In genomic region chr1:26363549-26364448, GRCh38 we compare ENCODE assay signal across 8 cellular contexts. TPM values are rescaled to one million over a fixed set of nuclear protein-coding genes. Genes with fewer than 3 reads are reported as not detected.
DNase-seq lines count a peak whose midpoint lies in the region; ATAC-seq, FAIRE-seq and TF ChIP-seq lines count a peak whose summit lies in the region.

No MANE protein-coding gene starts in this region.

- no peak overlapping the region for H2AFZ ChIP-seq in H9 (ENCODE audit: low read length)
- H2AFZ ChIP-seq in H1 (ENCODE audit: low read length), result peak overlapping the region; percentile 27

- POLR2A ChIA-PET in BJ (lab: Charles Lee), result no interaction called here
- POLR2A ChIA-PET in H1 (lab: Charles Lee; ENCODE audit: partially characterized antibody), result interaction anchor here (0.9 to 4.4 kb wide), 8 partner anchors 9 to 85 kb away, joined by 3 to 36 read pairs (median 5); partner anchors contain the start of genes CRYBG2, LIN28A and SH3BGRL3

- ATAC-seq in HG03097 (IDR thresholded peaks at IDR 0.05; ENCODE audit: low FRiP score, unreplicated experiment), result no peak

- H3K23ac ChIP-seq in H9 (ENCODE audit: insufficient read length, low read depth, low read length), result no peak overlapping the region
- no peak overlapping the region for H3K23ac ChIP-seq in H1 (ENCODE audit: insufficient read length)

- H3K27me3 ChIP-seq in BJ (ENCODE audit: control insufficient read depth, insufficient read depth, low read length), result peaks cover 24% of the 10 kb centered on the region
- no peaks in the 10 kb centered on the region; the same call in 1 of the 2 replicates for H3K27me3 ChIP-seq in H9 (ENCODE audit: insufficient read depth, low read length)
- peaks cover 0 to 17% (median 11%) of the 10 kb centered on the region in 4 experiments; a peak in 4 of 7 replicates for H3K27me3 ChIP-seq in H1 (replicated peaks in 1 of 4; ENCODE audit: control insufficient read depth in 3 of 4, extremely low read depth in 1 of 4, insufficient read depth in 3 of 4, low read length in 3 of 4)

- H3K9me3 Mint-ChIP-seq in H9, result no peaks in the 10 kb centered on the region; a peak in 1 of 5 replicates

- no peak overlapping the region for H2BK20ac ChIP-seq in H9 (ENCODE audit: low read depth, low read length, poor library complexity, severe bottlenecking)
- no peak overlapping the region for H2BK20ac ChIP-seq in H1 (ENCODE audit: low read length)

- H4K5ac ChIP-seq in H9 (ENCODE audit: insufficient read length, low read depth, low read length) (no peak overlapping the region), H1 (ENCODE audit: insufficient read length, low read depth, low read length) (no peak overlapping the region)

- no peak overlapping the region for H3K27ac Mint-ChIP-seq in H9

- H2BK12ac ChIP-seq in H9 (ENCODE audit: insufficient read length, low read depth, low read length), result no peak overlapping the region
- no peak overlapping the region for H2BK12ac ChIP-seq in H1 (ENCODE audit: low read depth, low read length)

- peak; percentile 85 for FAIRE-seq in H1 (lab: Jason Lieb, UNC)

- no peaks in the 10 kb centered on the region for H3K36me3 ChIP-seq in BJ (ENCODE audit: control insufficient read depth, insufficient read depth, low read length)
- H3K36me3 ChIP-seq in H1 (ENCODE audit: control insufficient read depth in 2 of 4, insufficient read depth in 4 of 4, low read length in 3 of 4), result no peaks in the 10 kb centered on the region

- H3K4ac ChIP-seq in H9 (ENCODE audit: low read depth, low read length) (no peak overlapping the region), H1 (replicated peaks; ENCODE audit: insufficient read length, low read depth, low read length) (no peak overlapping the region)

- DNase-seq in BJ (ENCODE audit: low read depth) (no peak), H9 (peak; percentile 87), NOMO-1 (lab: John Stamatoyannopoulos, UW; ENCODE audit: unreplicated experiment in 2 of 2) (peak; percentile 81 to 85), H1 (ENCODE audit: low read depth in 1 of 2, low spot score in 2 of 2) (peak; percentile 50 to 97), mesenteric fat pad (ENCODE audit: low spot score) (peak; percentile 94)
- DNase-seq in activated CD8-positive, alpha-beta memory T cell treated with anti-CD3 and anti-CD28 coated beads for 24 hours, result peak; percentile 94
- DNase-seq in stimulated activated CD8-positive, alpha-beta memory T cell treated with anti-CD3 and anti-CD28 coated beads, Interleukin-4, amount 100 ng/mL, for 4 hours (ENCODE audit: low read depth in 2 of 2, low spot score in 1 of 2), result peak; percentile 66 to 72

- H3K4me3 Mint-ChIP-seq in H9, result peak overlapping the region in 1 of 2 experiments; percentile 22; a peak in 2 of 5 replicates

- TF ChIP-seq POLR2A in H1 (IDR thresholded peaks at IDR 0.05; ENCODE audit: control extremely low read depth in 1 of 2, low read depth in 2 of 2, low read length in 2 of 2), result no peak

- H3K56ac ChIP-seq in H9 (ENCODE audit: insufficient read length, low read depth, low read length), result no peak overlapping the region
- no peak overlapping the region for H3K56ac ChIP-seq in H1 (replicated peaks; ENCODE audit: insufficient read length, low read depth, low read length)

- H4K8ac ChIP-seq in H9 (replicated peaks; ENCODE audit: insufficient read length, low read depth, low read length) (no peak overlapping the region), H1 (ENCODE audit: extremely low read depth, insufficient read depth, low read length) (no peak overlapping the region)

- H3K23me2 ChIP-seq in H9 (ENCODE audit: insufficient read length, low read depth, low read length, poor library complexity, severe bottlenecking), result peaks cover 4% of the 10 kb centered on the region
- peaks cover 8% of the 10 kb centered on the region; the same call in 1 of the 2 replicates for H3K23me2 ChIP-seq in H1 (ENCODE audit: low read depth, low read length)

- H3K79me1 ChIP-seq in H9 (ENCODE audit: insufficient read depth, low read depth, low read length, poor library complexity, severe bottlenecking) (no peaks in the 10 kb centered on the region), H1 (ENCODE audit: low read depth, low read length) (no peaks in the 10 kb centered on the region)

- peaks cover 61% of the 10 kb centered on the region for H3K27me3 Mint-ChIP-seq in H9 (ENCODE audit: low read depth)

- H3K36me3 Mint-ChIP-seq in H9 (ENCODE audit: insufficient read depth in 1 of 3, low read depth in 3 of 3), result no peaks in the 10 kb centered on the region

- H3K4me1 ChIP-seq in H9 (ENCODE audit: insufficient read depth, low read length) (peaks cover 3% of the 10 kb centered on the region; the same call in 1 of the 2 replicates), H1 (replicated peaks in 1 of 4; ENCODE audit: control insufficient read depth in 3 of 4, insufficient read depth in 4 of 4, low read length in 3 of 4) (peaks cover 4 to 14% (median 10%) of the 10 kb centered on the region in 4 experiments)

- H3K9me3 ChIP-seq in H9 (ENCODE audit: control insufficient read depth, low read depth, low read length), result no peaks in the 10 kb centered on the region
- no peaks in the 10 kb centered on the region for H3K9me3 ChIP-seq in H1 (ENCODE audit: insufficient read depth in 2 of 2, low read depth in 1 of 2, low read length in 1 of 2)

- no CpG with 5 or more reads among the region's 26 CpGs for WGBS in H9 (ENCODE audit: extremely low coverage, insufficient read length, low lambda C conversion rate)
- WGBS in H1 (ENCODE audit: extremely low coverage in 1 of 2, insufficient coverage in 1 of 2, insufficient read length in 1 of 2, insufficient replicate concordance in 2 of 2, low coverage in 1 of 2, low lambda C conversion rate in 2 of 2, missing lambda C conversion rate in 1 of 2), 2 experiments, result 47% methylated on average over 26 of the region's 26 CpGs; no CpG with 5 or more reads in 1 of the 2 experiments

- no peaks in the 10 kb centered on the region for H3K79me2 ChIP-seq in H9 (ENCODE audit: insufficient read depth, low read length)
- no peaks in the 10 kb centered on the region for H3K79me2 ChIP-seq in H1 (ENCODE audit: control insufficient read depth in 1 of 2, insufficient read depth in 2 of 2, low read length in 2 of 2)

- peaks cover 31 to 36% of the 10 kb centered on the region in 2 experiments for H3K4me1 Mint-ChIP-seq in H9

- H2BK120ac ChIP-seq in H9 (ENCODE audit: low read depth, low read length, poor library complexity, severe bottlenecking), result no peak overlapping the region
- no peak overlapping the region for H2BK120ac ChIP-seq in H1 (replicated peaks; ENCODE audit: low read depth, low read length)

- H3K9ac ChIP-seq in H9 (ENCODE audit: extremely low read depth, insufficient read length, low read length) (no peak overlapping the region), H1 (replicated peaks in 1 of 4; ENCODE audit: extremely low read depth in 1 of 4, low read depth in 3 of 4, low read length in 3 of 4) (no peak overlapping the region)

- no peak overlapping the region for H2BK15ac ChIP-seq in H9 (ENCODE audit: low read depth, low read length)
- H2BK15ac ChIP-seq in H1 (ENCODE audit: low read length), result no peak overlapping the region

- H2BK5ac ChIP-seq in H9 (ENCODE audit: insufficient read length, low read length), result no peak overlapping the region
- H2BK5ac ChIP-seq in H1 (ENCODE audit: low read depth, low read length), result no peak overlapping the region

- TF ChIP-seq RAD21 in H1 (IDR thresholded peaks at IDR 0.05 in 1 of 2, conservative IDR thresholded peaks at IDR 0.05 in 1 of 2; ENCODE audit: low read depth in 2 of 2, low read length in 2 of 2), result peak; percentile 81 to 89

- H2AK5ac ChIP-seq in H9 (ENCODE audit: insufficient read length, low read length) (no peak overlapping the region), H1 (ENCODE audit: low read depth, low read length) (no peak overlapping the region)

- H3K14ac ChIP-seq in H9 (ENCODE audit: insufficient read depth, low read length) (no peak overlapping the region), H1 (ENCODE audit: insufficient read length) (no peak overlapping the region)

- H4K91ac ChIP-seq in H9 (ENCODE audit: insufficient read length, low read depth, low read length) (no peak overlapping the region), H1 (replicated peaks; ENCODE audit: insufficient read length, low read length) (no peak overlapping the region)

- TF ChIP-seq CTCF in BJ (IDR thresholded peaks at IDR 0.05; ENCODE audit: insufficient read depth, low read depth, low read length) (peak; percentile 99), H9 (conservative IDR thresholded peaks at IDR 0.05) (peak; percentile 95), H1 (IDR thresholded peaks at IDR 0.05; ENCODE audit: control extremely low read depth in 1 of 3, insufficient read depth in 1 of 3, low read depth in 1 of 3, low read length in 3 of 3) (peak; percentile 93 to 96 (median 93))

- no peak overlapping the region for H3T11ph ChIP-seq in H9 (ENCODE audit: low read length)

- H3K18ac ChIP-seq in H9 (ENCODE audit: insufficient read length, low read depth, low read length) (no peak overlapping the region), H1 (ENCODE audit: extremely low read depth, low read length) (no peak overlapping the region)

- H3K27ac ChIP-seq in H9 (ENCODE audit: insufficient read length, low read depth, low read length) (no peak overlapping the region), H1 (ENCODE audit: low read depth, low read length) (no peak overlapping the region)

- H4K20me1 ChIP-seq in H9 (ENCODE audit: control insufficient read depth, insufficient read depth, insufficient read length) (no peaks in the 10 kb centered on the region), H1 (replicated peaks in 1 of 2; ENCODE audit: control insufficient read depth in 1 of 2, insufficient read depth in 2 of 2, low read length in 2 of 2) (no peaks in the 10 kb centered on the region)

- no peak for TF ChIP-seq EP300 in H1 (IDR thresholded peaks at IDR 0.05; ENCODE audit: borderline replicate concordance in 1 of 2, low read depth in 2 of 2, low read length in 2 of 2)

- CTCF ChIA-PET in BJ (lab: Yijun Ruan, JAX), result interaction anchor here (0.7 to 5.3 kb wide), 31 partner anchors 9 to 503 kb away, joined by 3 to 78 read pairs (median 4); partner anchors contain the start of genes CRYBG2, DHDDS and ZNF593
- CTCF ChIA-PET in H1 (lab: Charles Lee; ENCODE audit: partially characterized antibody), result interaction anchor here (0.7 to 14.1 kb wide), 31 partner anchors 8 to 340 kb away, joined by 3 to 297 read pairs (median 5); partner anchors contain the start of genes CATSPER4, CD52, SH3BGRL3 and ZNF683

- no peak overlapping the region for H3K4me3 ChIP-seq in BJ (ENCODE audit: low read depth, low read length)
- no peak overlapping the region for H3K4me3 ChIP-seq in H1 (ENCODE audit: extremely low read depth in 1 of 4, insufficient read depth in 2 of 4, low read depth in 3 of 4, low read length in 4 of 4)

- no peak overlapping the region for H3K4me2 ChIP-seq in H9 (ENCODE audit: insufficient read depth, insufficient read length, low read length)
- no peak overlapping the region for H3K4me2 ChIP-seq in H1 (ENCODE audit: insufficient read depth in 1 of 2, low read depth in 2 of 2, low read length in 2 of 2)

RNA-seq across cellular contexts. Expression of gene ZNF683, which starts 8.8 kb away (rescaled TPM):
- polyA plus RNA-seq in BJ (2011; rRNA removed) (not detected in 2 replicates), H1 (2011; rRNA removed) (not detected in 2 replicates)
- polyA minus RNA-seq in BJ (2011; rRNA and poly(A)+ RNA removed), result not detected in 2 replicates
- total RNA-seq in H9 (2021) (not detected in 2 replicates), mesenteric fat pad (not detected)
- not detected in 2 replicates for total RNA-seq in H1 (2021; fragmentation: NEBNext Ultra II Directional; extraction: Animal tissue kit (Norgen Biotek cat#: 25700))
- not detected for polyA plus RNA-seq in H1 (2011; cell fraction: cytosol; rRNA removed)
- not detected for polyA plus RNA-seq in H1 (2011; cell fraction: nucleus; rRNA removed)
- not detected in 4 replicates for polyA plus RNA-seq in H1 (2012, experiment 1 of 2)
- polyA plus RNA-seq in H1 (2012, experiment 2 of 2), result not detected
- polyA plus RNA-seq in H1 (2013, experiment 1 of 2), result not detected
- polyA plus RNA-seq in H1 (2013, experiment 2 of 2), result not detected
- polyA minus RNA-seq in H1 (2011; rRNA and poly(A)+ RNA removed), result not detected in 2 replicates
- polyA minus RNA-seq in H1 (2011; cell fraction: cytosol; rRNA and poly(A)+ RNA removed), result not detected
- polyA minus RNA-seq in H1 (2011; cell fraction: nucleus; rRNA and poly(A)+ RNA removed), result not detected

RNA-seq across cellular contexts. Expression of gene CRYBG2, which starts 9.9 kb away (rescaled TPM):
- 0.20 and 0.44 TPM in 2 replicates for polyA plus RNA-seq in BJ (2011; rRNA removed)
- polyA minus RNA-seq in BJ (2011; rRNA and poly(A)+ RNA removed), result 0.62 TPM in 1 of 2 replicates, not detected in the other
- total RNA-seq in H9 (2021), result 11.8 and 12.8 TPM in 2 replicates
- total RNA-seq in H1 (2021; fragmentation: NEBNext Ultra II Directional; extraction: Animal tissue kit (Norgen Biotek cat#: 25700)), result 17.0 and 22.2 TPM in 2 replicates
- polyA plus RNA-seq in H1 (2011; rRNA removed), result 14.2 and 22.1 TPM in 2 replicates
- polyA plus RNA-seq in H1 (2011; cell fraction: cytosol; rRNA removed), result 16.1 TPM
- polyA plus RNA-seq in H1 (2011; cell fraction: nucleus; rRNA removed), result 35.5 TPM
- polyA plus RNA-seq in H1 (2012, experiment 1 of 2), result 11.8 to 18.8 TPM (median 17.2 TPM) in 4 replicates
- polyA plus RNA-seq in H1 (2012, experiment 2 of 2), result 11.2 TPM
- 7.4 TPM for polyA plus RNA-seq in H1 (2013, experiment 1 of 2)
- 7.6 TPM for polyA plus RNA-seq in H1 (2013, experiment 2 of 2)
- 6.0 and 7.1 TPM in 2 replicates for polyA minus RNA-seq in H1 (2011; rRNA and poly(A)+ RNA removed)
- 11.9 TPM for polyA minus RNA-seq in H1 (2011; cell fraction: cytosol; rRNA and poly(A)+ RNA removed)
- 11.7 TPM for polyA minus RNA-seq in H1 (2011; cell fraction: nucleus; rRNA and poly(A)+ RNA removed)
- total RNA-seq in mesenteric fat pad, result 0.06 TPM

RNA-seq across cellular contexts. Expression of gene CD52, which starts 46.0 kb away (rescaled TPM):
- polyA plus RNA-seq in BJ (2011; rRNA removed) (not detected in 2 replicates), H1 (2011; rRNA removed) (2.7 and 3.1 TPM in 2 replicates)
- not detected in 2 replicates for polyA minus RNA-seq in BJ (2011; rRNA and poly(A)+ RNA removed)
- total RNA-seq in H9 (2021) (3.8 and 4.1 TPM in 2 replicates), mesenteric fat pad (27.1 TPM)
- total RNA-seq in H1 (2021; fragmentation: NEBNext Ultra II Directional; extraction: Animal tissue kit (Norgen Biotek cat#: 25700)), result 2.4 TPM in 1 of 2 replicates, not detected in the other
- 3.6 TPM for polyA plus RNA-seq in H1 (2011; cell fraction: cytosol; rRNA removed)
- polyA plus RNA-seq in H1 (2011; cell fraction: nucleus; rRNA removed), result 2.0 TPM
- polyA plus RNA-seq in H1 (2012, experiment 1 of 2), result 1.9 to 5.6 TPM (median 3.4 TPM) in 4 replicates
- polyA plus RNA-seq in H1 (2012, experiment 2 of 2), result 11.0 TPM
- polyA plus RNA-seq in H1 (2013, experiment 1 of 2), result 9.0 TPM
- 8.5 TPM for polyA plus RNA-seq in H1 (2013, experiment 2 of 2)
- 0.59 and 2.0 TPM in 2 replicates for polyA minus RNA-seq in H1 (2011; rRNA and poly(A)+ RNA removed)
- polyA minus RNA-seq in H1 (2011; cell fraction: cytosol; rRNA and poly(A)+ RNA removed), result not detected
- not detected for polyA minus RNA-seq in H1 (2011; cell fraction: nucleus; rRNA and poly(A)+ RNA removed)

RNA-seq across cellular contexts. Expression of gene LIN28A, which starts 46.8 kb away (rescaled TPM):
- polyA plus RNA-seq in BJ (2011; rRNA removed) (not detected in 2 replicates), H1 (2011; rRNA removed) (313 and 403 TPM in 2 replicates)
- polyA minus RNA-seq in BJ (2011; rRNA and poly(A)+ RNA removed), result not detected in 2 replicates
- total RNA-seq in H9 (2021) (1,267 and 1,289 TPM in 2 replicates), mesenteric fat pad (not detected)
- 1,467 and 1,486 TPM in 2 replicates for total RNA-seq in H1 (2021; fragmentation: NEBNext Ultra II Directional; extraction: Animal tissue kit (Norgen Biotek cat#: 25700))
- polyA plus RNA-seq in H1 (2011; cell fraction: cytosol; rRNA removed), result 514 TPM
- 204 TPM for polyA plus RNA-seq in H1 (2011; cell fraction: nucleus; rRNA removed)
- 820 to 1,133 TPM (median 823 TPM) in 4 replicates for polyA plus RNA-seq in H1 (2012, experiment 1 of 2)
- 884 TPM for polyA plus RNA-seq in H1 (2012, experiment 2 of 2)
- polyA plus RNA-seq in H1 (2013, experiment 1 of 2), result 655 TPM
- polyA plus RNA-seq in H1 (2013, experiment 2 of 2), result 668 TPM
- 998 and 1,147 TPM in 2 replicates for polyA minus RNA-seq in H1 (2011; rRNA and poly(A)+ RNA removed)
- polyA minus RNA-seq in H1 (2011; cell fraction: cytosol; rRNA and poly(A)+ RNA removed), result 878 TPM
- 369 TPM for polyA minus RNA-seq in H1 (2011; cell fraction: nucleus; rRNA and poly(A)+ RNA removed)

RNA-seq across cellular contexts. Expression of gene UBXN11, which starts 57.4 kb away (rescaled TPM):
- 8.5 and 12.9 TPM in 2 replicates for polyA plus RNA-seq in BJ (2011; rRNA removed)
- 7.7 and 11.2 TPM in 2 replicates for polyA minus RNA-seq in BJ (2011; rRNA and poly(A)+ RNA removed)
- 13.1 and 13.7 TPM in 2 replicates for total RNA-seq in H9 (2021)
- 6.1 and 6.3 TPM in 2 replicates for total RNA-seq in H1 (2021; fragmentation: NEBNext Ultra II Directional; extraction: Animal tissue kit (Norgen Biotek cat#: 25700))
- polyA plus RNA-seq in H1 (2011; rRNA removed), result 10.4 and 14.8 TPM in 2 replicates
- polyA plus RNA-seq in H1 (2011; cell fraction: cytosol; rRNA removed), result 15.3 TPM
- 42.2 TPM for polyA plus RNA-seq in H1 (2011; cell fraction: nucleus; rRNA removed)
- polyA plus RNA-seq in H1 (2012, experiment 1 of 2), result 9.8 to 12.4 TPM (median 11.7 TPM) in 4 replicates
- polyA plus RNA-seq in H1 (2012, experiment 2 of 2), result 10.1 TPM
- 6.9 TPM for polyA plus RNA-seq in H1 (2013, experiment 1 of 2)
- polyA plus RNA-seq in H1 (2013, experiment 2 of 2), result 6.1 TPM
- 7.2 and 7.3 TPM in 2 replicates for polyA minus RNA-seq in H1 (2011; rRNA and poly(A)+ RNA removed)
- 4.2 TPM for polyA minus RNA-seq in H1 (2011; cell fraction: cytosol; rRNA and poly(A)+ RNA removed)
- 14.1 TPM for polyA minus RNA-seq in H1 (2011; cell fraction: nucleus; rRNA and poly(A)+ RNA removed)
- 22.2 TPM for total RNA-seq in mesenteric fat pad

Comparison
In these comparisons a context has a peak if more than half of its experiments do, and no peak if none do; other contexts are left out.
1. RNA of gene CRYBG2, which starts 9.9 kb away (total RNA-seq): 17.0 to 22.2 TPM in H1 and 11.8 to 12.8 TPM in H9; 0.06 TPM in mesenteric fat pad (single experiment); every median in the first group is over 10 times any median in the second.
2. Peak in every context shown above with its lines, with median percentiles within 50 percentile points of each other: CTCF ChIP-seq.